12 cellular contexts compared by ENCODE assay signal in genomic region chr2:69945900-69946299, GRCh38. TPM values are rescaled to one million over a fixed set of nuclear protein-coding genes. Genes with fewer than 3 reads are reported as not detected.
A peak's percentile ranks its signal among the peaks of the same experiment; 100 is the strongest.
DNase-seq lines count a peak whose midpoint lies in the region; ATAC-seq and TF ChIP-seq lines count a peak whose summit lies in the region.
"Had no signal": no experiment of that assay in that cellular context is flagged by ENCODE, and none has a peak within 500 bp of the region (broad histone marks: within the 10 kb centered on the region; RNA-seq: fewer than 3 reads in every experiment).

No MANE protein-coding gene starts in this region.

- no peaks in the 10 kb centered on the region for H3K9me2 ChIP-seq in hepatocyte (replicated peaks; ENCODE audit: insufficient read depth)
- H3K9me2 ChIP-seq in GM23338 (ENCODE audit: insufficient read depth) = no peaks in the 10 kb centered on the region

- peak overlapping the region; percentile 49 to 69 for H3K4me3 Mint-ChIP-seq in activated T-cell treated with anti-CD3 and anti-CD28 coated beads, Interleukin-2, amount 50 U/mL, for 72 hours
- H3K4me3 Mint-ChIP-seq in activated CD4-positive, alpha-beta memory T cell treated with anti-CD3 and anti-CD28 coated beads for 36 hours = no peak overlapping the region
- peak overlapping the region; percentile 53 for H3K4me3 Mint-ChIP-seq in stimulated activated effector memory CD8-positive, alpha-beta T cell treated with anti-CD3 and anti-CD28 coated beads, Interleukin-12 subunit alpha, Interleukin-12 subunit beta, amount 100 ng/mL, for 72 hours
- no peak overlapping the region for H3K4me3 Mint-ChIP-seq in GM23338

- H3K36me3 ChIP-seq in hepatocyte (replicated peaks; ENCODE audit: insufficient read depth, low read depth) (no peaks in the 10 kb centered on the region), GM23338 (ENCODE audit: insufficient read depth) (no peaks in the 10 kb centered on the region)

- ATAC-seq in activated T-cell treated with anti-CD3 and anti-CD28 coated beads, Interleukin-2, amount 50 U/mL, for 72 hours (replicated peaks in 1 of 2) = no peak
- no peak for ATAC-seq in stimulated activated effector memory CD8-positive, alpha-beta T cell treated with anti-CD3 and anti-CD28 coated beads, Interleukin-12 subunit alpha, Interleukin-12 subunit beta, amount 100 ng/mL, for 72 hours
- ATAC-seq in GM23338 = no peak

- H3K9me3 Mint-ChIP-seq in activated T-cell treated with anti-CD3 and anti-CD28 coated beads, Interleukin-2, amount 50 U/mL, for 72 hours = no peaks in the 10 kb centered on the region
- H3K9me3 Mint-ChIP-seq in activated CD4-positive, alpha-beta memory T cell treated with anti-CD3 and anti-CD28 coated beads for 36 hours = no peaks in the 10 kb centered on the region
- no peaks in the 10 kb centered on the region for H3K9me3 Mint-ChIP-seq in stimulated activated effector memory CD8-positive, alpha-beta T cell treated with anti-CD3 and anti-CD28 coated beads, Interleukin-12 subunit alpha, Interleukin-12 subunit beta, amount 100 ng/mL, for 72 hours
- H3K9me3 Mint-ChIP-seq in GM23338 = no peaks in the 10 kb centered on the region

- TF ChIP-seq CTCF in hepatocyte (IDR thresholded peaks at IDR 0.05; ENCODE audit: poor library complexity) (no peak), GM23338 (conservative IDR thresholded peaks at IDR 0.05; ENCODE audit: low read depth in 2 of 2) (no peak)

- H3K27ac ChIP-seq in hepatocyte (peak overlapping the region; percentile 1), GM23338 (ENCODE audit: low read depth) (no peak overlapping the region)
- H3K27ac ChIP-seq: WERI-Rb-1 had no signal

- H3K36me3 Mint-ChIP-seq in activated T-cell treated with anti-CD3 and anti-CD28 coated beads, Interleukin-2, amount 50 U/mL, for 72 hours (ENCODE audit: insufficient read depth in 2 of 2) = peaks cover 4% of the 10 kb centered on the region in 2 donors
- peaks cover 8% of the 10 kb centered on the region for H3K36me3 Mint-ChIP-seq in activated CD4-positive, alpha-beta memory T cell treated with anti-CD3 and anti-CD28 coated beads for 36 hours
- peaks cover 30% of the 10 kb centered on the region for H3K36me3 Mint-ChIP-seq in stimulated activated effector memory CD8-positive, alpha-beta T cell treated with anti-CD3 and anti-CD28 coated beads, Interleukin-12 subunit alpha, Interleukin-12 subunit beta, amount 100 ng/mL, for 72 hours
- no peaks in the 10 kb centered on the region for H3K36me3 Mint-ChIP-seq in GM23338 (ENCODE audit: low read depth)

- H3K4me1 ChIP-seq in hepatocyte (ENCODE audit: insufficient read depth) = peaks cover 7% of the 10 kb centered on the region
- H3K4me1 ChIP-seq in GM23338 (ENCODE audit: insufficient read depth) = no peaks in the 10 kb centered on the region

- peak overlapping the region; percentile 66 for H3K27ac Mint-ChIP-seq in activated T-cell treated with anti-CD3 and anti-CD28 coated beads, Interleukin-2, amount 50 U/mL, for 72 hours
- no peak overlapping the region for H3K27ac Mint-ChIP-seq in activated CD4-positive, alpha-beta memory T cell treated with anti-CD3 and anti-CD28 coated beads for 36 hours
- peak overlapping the region; percentile 97 for H3K27ac Mint-ChIP-seq in stimulated activated effector memory CD8-positive, alpha-beta T cell treated with anti-CD3 and anti-CD28 coated beads, Interleukin-12 subunit alpha, Interleukin-12 subunit beta, amount 100 ng/mL, for 72 hours
- H3K27ac Mint-ChIP-seq in GM23338 = no peak overlapping the region

- POLR2A ChIA-PET in activated CD4-positive, alpha-beta memory T cell treated with anti-CD3 and anti-CD28 coated beads for 36 hours (lab: Charles Lee) = interaction anchor here (0.8 to 1.8 kb wide), 6 partner anchors 12 to 348 kb away, joined by 3 to 10 read pairs (median 4); partner anchors contain the start of genes C2orf42 and SNRPG

- no peaks in the 10 kb centered on the region for H3K27me3 ChIP-seq in hepatocyte
- no peaks in the 10 kb centered on the region for H3K27me3 ChIP-seq in GM23338 (ENCODE audit: insufficient read depth)

- H3K9me3 ChIP-seq in hepatocyte (ENCODE audit: low read depth) = no peaks in the 10 kb centered on the region

- no peak for DNase-seq in activated T-cell treated with anti-CD3 and anti-CD28 coated beads, Interleukin-2, amount 50 U/mL, for 72 hours
- DNase-seq in activated T-cell treated with anti-CD3 and anti-CD28 coated beads, Interleukin-2, amount 50 U/mL, for 1 hour = no peak
- DNase-seq in activated CD4-positive, alpha-beta memory T cell treated with anti-CD3 and anti-CD28 coated beads for 36 hours = peak; percentile 16
- no peak for DNase-seq in hepatocyte (ENCODE audit: low spot score)
- DNase-seq in stimulated activated effector memory CD8-positive, alpha-beta T cell treated with anti-CD3 and anti-CD28 coated beads, Interleukin-12 subunit alpha, Interleukin-12 subunit beta, amount 100 ng/mL, for 72 hours (ENCODE audit: low spot score in 2 of 2) = no peak
- no peak for DNase-seq in NCI-H2107 (lab: John Stamatoyannopoulos, UW)
- DNase-seq in GM23338 (ENCODE audit: low spot score) = no peak
- no peak for DNase-seq in CD1c-positive myeloid dendritic cell (ENCODE audit: extremely low spot score)
- DNase-seq: activated gamma-delta T cell, NCI-H1105 treated with DMSO at 0.1 percent for 48 hours, NCI-H524, WERI-Rb-1 had no signal

- H3K79me2 ChIP-seq in hepatocyte (no peaks in the 10 kb centered on the region), GM23338 (replicated peaks; ENCODE audit: insufficient read depth) (no peaks in the 10 kb centered on the region)

- H3F3A ChIP-seq in GM23338 (replicated peaks; ENCODE audit: low read depth) = 0 out of 2 replicates have a peak, but pooled peaks cover 3% of the 10 kb centered on the region

- WGBS in hepatocyte (ENCODE audit: low lambda C conversion rate, missing lambda C conversion rate) = 81% methylated on average over 8 of the region's 8 CpGs

- H4K20me1 ChIP-seq in hepatocyte (ENCODE audit: insufficient read depth, poor library complexity, severe bottlenecking) (no peaks in the 10 kb centered on the region), GM23338 (replicated peaks; ENCODE audit: insufficient read depth) (no peaks in the 10 kb centered on the region)

- CTCF ChIA-PET in activated CD4-positive, alpha-beta memory T cell treated with anti-CD3 and anti-CD28 coated beads for 36 hours (lab: Charles Lee) = interaction anchor here (0.8 to 1.2 kb wide), 2 partner anchors 9 to 119 kb away, joined by 3 read pairs; no protein-coding TSS in a partner anchor

- no peaks in the 10 kb centered on the region for H3K27me3 Mint-ChIP-seq in activated T-cell treated with anti-CD3 and anti-CD28 coated beads, Interleukin-2, amount 50 U/mL, for 72 hours (ENCODE audit: low read depth)
- H3K27me3 Mint-ChIP-seq in activated CD4-positive, alpha-beta memory T cell treated with anti-CD3 and anti-CD28 coated beads for 36 hours = no peaks in the 10 kb centered on the region
- peaks cover 5% of the 10 kb centered on the region for H3K27me3 Mint-ChIP-seq in GM23338 (ENCODE audit: insufficient read depth, low read depth, poor library complexity)

- H2AFZ ChIP-seq in hepatocyte = no peak overlapping the region
- H2AFZ ChIP-seq in GM23338 = no peak overlapping the region

- H3K4me1 Mint-ChIP-seq in activated T-cell treated with anti-CD3 and anti-CD28 coated beads, Interleukin-2, amount 50 U/mL, for 72 hours (ENCODE audit: low read depth) = peaks cover 44% of the 10 kb centered on the region
- H3K4me1 Mint-ChIP-seq in activated CD4-positive, alpha-beta memory T cell treated with anti-CD3 and anti-CD28 coated beads for 36 hours (ENCODE audit: low read depth) = peaks cover 36% of the 10 kb centered on the region
- H3K4me1 Mint-ChIP-seq in stimulated activated effector memory CD8-positive, alpha-beta T cell treated with anti-CD3 and anti-CD28 coated beads, Interleukin-12 subunit alpha, Interleukin-12 subunit beta, amount 100 ng/mL, for 72 hours = peaks cover 49% of the 10 kb centered on the region
- peaks cover 6% of the 10 kb centered on the region for H3K4me1 Mint-ChIP-seq in GM23338

- H3K4me2 ChIP-seq in hepatocyte (peak overlapping the region; percentile 19), GM23338 (no peak overlapping the region)

- intact Hi-C loops in activated CD4-positive, alpha-beta memory T cell treated with anti-CD3 and anti-CD28 coated beads for 36 hours (cut with micrococcal nuclease) = loop anchor here (1.0 to 2.0 kb wide), 3 partner anchors 12 to 123 kb away; partner anchors contain the start of gene MXD1

- H3K4me3 ChIP-seq in hepatocyte (no peak overlapping the region), GM23338 (no peak overlapping the region)

RNA-seq across cellular contexts. Expression of gene ASPRV1, which starts 15.5 kb away (rescaled TPM):
- 1 to 10 TPM; 1.0 to 2.0 TPM for total RNA-seq in activated T-cell treated with anti-CD3 and anti-CD28 coated beads, Interleukin-2, amount 50 U/mL, for 72 hours
- under 1 TPM; 0.63 to 0.71 TPM for total RNA-seq in activated CD4-positive, alpha-beta memory T cell treated with anti-CD3 and anti-CD28 coated beads for 36 hours
- 0.24 and 0.73 TPM in 2 replicates for total RNA-seq in hepatocyte
- polyA plus RNA-seq in hepatocyte = 0.66 TPM in 1 of 2 replicates, not detected in the other
- 0.82 and 1.4 TPM in 2 replicates for total RNA-seq in GM23338 (2014; rRNA removed; shearing (Covaris generic))
- 0.54 and 0.60 TPM in 2 replicates for polyA plus RNA-seq in GM23338 (2016; fragmentation: Nextera tagmentation; extraction: Ambion mirVana)

RNA-seq across cellular contexts. Expression of gene MXD1, which starts 31.0 kb away (rescaled TPM):
- 10 to 100 TPM; 14.3 to 40.0 TPM for total RNA-seq in activated T-cell treated with anti-CD3 and anti-CD28 coated beads, Interleukin-2, amount 50 U/mL, for 72 hours
- 10 to 100 TPM; 14.1 to 15.9 TPM for total RNA-seq in activated CD4-positive, alpha-beta memory T cell treated with anti-CD3 and anti-CD28 coated beads for 36 hours
- total RNA-seq in hepatocyte = 25.8 and 29.7 TPM in 2 replicates
- polyA plus RNA-seq in hepatocyte = 41.8 and 45.4 TPM in 2 replicates
- total RNA-seq in GM23338 (2014; rRNA removed; shearing (Covaris generic)) = 1.5 and 1.8 TPM in 2 replicates
- polyA plus RNA-seq in GM23338 (2016; fragmentation: Nextera tagmentation; extraction: Ambion mirVana) = 3.6 and 3.9 TPM in 2 replicates

RNA-seq across cellular contexts. Expression of gene SNRNP27, which starts 52.1 kb away (rescaled TPM):
- total RNA-seq in activated T-cell treated with anti-CD3 and anti-CD28 coated beads, Interleukin-2, amount 50 U/mL, for 72 hours = 10 to 100 TPM; 67.4 to 77.4 TPM
- total RNA-seq in activated CD4-positive, alpha-beta memory T cell treated with anti-CD3 and anti-CD28 coated beads for 36 hours = 10 to 100 TPM; 67.5 to 70.4 TPM
- total RNA-seq in hepatocyte = 43.1 and 58.4 TPM in 2 replicates
- polyA plus RNA-seq in hepatocyte (65.5 and 66.3 TPM in 2 replicates), GM23338 (2016; fragmentation: Nextera tagmentation; extraction: Ambion mirVana) (133 and 135 TPM in 2 replicates)
- total RNA-seq in GM23338 (2014; rRNA removed; shearing (Covaris generic)) = 54.3 and 65.2 TPM in 2 replicates

Comparison
In these comparisons a context has a peak if more than half of its experiments do, and no peak if none do; other contexts are left out.
1. H3K27ac Mint-ChIP-seq: peak in activated T-cell treated with anti-CD3 and anti-CD28 coated beads, Interleukin-2, amount 50 U/mL, for 72 hours (single experiment) and stimulated activated effector memory CD8-positive, alpha-beta T cell treated with anti-CD3 and anti-CD28 coated beads, Interleukin-12 subunit alpha, Interleukin-12 subunit beta, amount 100 ng/mL, for 72 hours (single experiment); none in activated CD4-positive, alpha-beta memory T cell treated with anti-CD3 and anti-CD28 coated beads for 36 hours (single experiment) and GM23338 (single experiment).
2. H3K4me3 Mint-ChIP-seq: peak in activated T-cell treated with anti-CD3 and anti-CD28 coated beads, Interleukin-2, amount 50 U/mL, for 72 hours (2 of 2) and stimulated activated effector memory CD8-positive, alpha-beta T cell treated with anti-CD3 and anti-CD28 coated beads, Interleukin-12 subunit alpha, Interleukin-12 subunit beta, amount 100 ng/mL, for 72 hours (single experiment); none in activated CD4-positive, alpha-beta memory T cell treated with anti-CD3 and anti-CD28 coated beads for 36 hours (single experiment) and GM23338 (single experiment).